In the genomic region with DNA sequence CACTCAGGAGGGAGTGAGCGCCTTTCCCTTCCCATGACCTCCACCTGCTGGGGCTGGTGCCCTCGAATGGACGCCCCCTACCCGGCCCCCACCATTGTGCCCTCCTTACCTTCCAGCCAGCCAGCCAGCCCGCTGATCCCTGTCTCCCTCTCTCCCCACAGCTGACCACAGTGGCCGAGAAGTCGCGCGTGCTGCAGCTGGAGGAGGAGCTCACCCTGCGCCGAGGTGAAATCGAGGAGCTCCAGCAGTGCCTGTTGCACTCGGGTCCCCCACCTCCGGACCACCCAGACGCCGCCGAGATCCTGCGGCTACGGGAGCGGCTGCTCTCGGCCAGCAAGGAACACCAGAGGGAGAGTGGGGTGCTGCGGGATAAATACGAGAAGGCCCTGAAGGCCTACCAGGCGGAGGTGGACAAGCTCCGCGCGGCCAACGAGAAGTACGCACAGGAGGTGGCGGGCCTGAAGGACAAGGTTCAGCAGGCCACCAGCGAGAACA, we compare ENCODE assay signal across 2 cellular contexts.
TF ChIP-seq lines count a peak whose summit lies in the region.

No MANE protein-coding gene starts in this region.

TF ChIP-seq in HepG2, 621 proteins besides CTCF, POLR2A, EP300 and RAD21:
- TF ChIP-seq AGO2 (optimal IDR thresholded peaks at IDR 0.05; ENCODE audit: low read depth, low read length) (peak; percentile 77), HOXA9 (CRISPR knock-in tag; IDR thresholded peaks at IDR 0.05; ENCODE audit: borderline replicate concordance) (no peak)

TF ChIP-seq in GM12878, 131 proteins besides CTCF, POLR2A, EP300 and RAD21:
- no peak for TF ChIP-seq CHD2 (IDR thresholded peaks at IDR 0.05; ENCODE audit: borderline replicate concordance, low read depth, low read length)
- TF ChIP-seq NFIC (IDR thresholded peaks at IDR 0.05; ENCODE audit: low read depth, low read length): no peak
- no peak for TF ChIP-seq GABPA (IDR thresholded peaks at IDR 0.05; ENCODE audit: low read depth)
- TF ChIP-seq SIX5 (IDR thresholded peaks at IDR 0.05; ENCODE audit: low read depth, low read length, severe bottlenecking): no peak
